30 cellular contexts compared by ENCODE assay signal in the genomic region with DNA sequence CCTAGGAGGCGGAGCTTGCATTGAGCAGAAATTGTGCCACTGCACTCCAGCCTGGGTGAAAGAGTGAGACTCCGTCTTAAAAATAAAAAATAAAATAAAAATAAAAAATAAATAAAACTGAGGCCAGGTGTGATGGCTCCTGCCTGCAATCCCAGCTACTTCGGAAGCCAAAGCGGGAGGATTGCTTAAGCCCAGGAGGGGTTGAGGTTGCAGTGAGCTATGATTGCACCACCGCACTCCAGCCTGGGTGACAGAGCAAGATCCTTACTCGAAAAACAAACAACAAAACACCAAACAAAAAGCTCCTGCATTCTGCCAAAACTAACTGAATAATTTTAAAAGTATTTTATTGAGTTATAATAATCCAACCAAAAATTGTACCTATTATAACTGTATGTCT.
"Had no signal": no experiment of that assay in that cellular context is flagged by ENCODE, and none has a peak within 500 bp of the region (broad histone marks: within the 10 kb centered on the region; RNA-seq: fewer than 3 reads in every experiment).

No MANE protein-coding gene starts in this region.

- H3K27me3 Mint-ChIP-seq: dendritic cell treated with granulocyte-macrophage colony-stimulating factor and Interleukin-4, amounts not matched to agents 40 ng/mL and 50 ng/mL, for 4 days; memory B cell; progenitor cell of endocrine pancreas had no signal

- H3K27ac Mint-ChIP-seq: dendritic cell treated with granulocyte-macrophage colony-stimulating factor and Interleukin-4, amounts not matched to agents 40 ng/mL and 50 ng/mL, for 4 days; endodermal cell; memory B cell; natural killer cell; progenitor cell of endocrine pancreas had no signal

- FAIRE-seq: islet of Langerhans, pancreas had no signal

- H3K4me1 ChIP-seq: colonic mucosa, foreskin keratinocyte, gastroesophageal sphincter, lower lobe of right lung, pancreas, suprapubic skin, transverse colon, upper lobe of right lung, uterus had no signal

- H3K36me3 ChIP-seq: colonic mucosa, gastroesophageal sphincter, heart right ventricle, left ventricle myocardium inferior, lower lobe of right lung, pancreas, suprapubic skin, transverse colon, upper lobe of right lung, uterus had no signal

- ATAC-seq: esophagus mucosa; foreskin keratinocyte; gastroesophageal sphincter; heart right ventricle; left cardiac atrium; lower lobe of right lung; natural killer cell; pancreas; sciatic nerve; stimulated activated naive CD8-positive, alpha-beta T cell treated with anti-CD3 and anti-CD28 coated beads, Interleukin-15, amount 100 ng/mL, for 72 hours; upper lobe of right lung had no signal

- H3K4me3 ChIP-seq: colonic mucosa, gastroesophageal sphincter, heart right ventricle, left ventricle myocardium inferior, lower lobe of right lung, pancreas, smooth muscle cell, suprapubic skin, transverse colon, upper lobe of right lung, uterus had no signal

- H3K4me1 Mint-ChIP-seq: endodermal cell; memory B cell; natural killer cell; stimulated activated naive CD8-positive, alpha-beta T cell treated with anti-CD3 and anti-CD28 coated beads, Interleukin-15, amount 100 ng/mL, for 72 hours had no signal

- H3K27me3 ChIP-seq: colonic mucosa, gastroesophageal sphincter, heart right ventricle, pancreas, suprapubic skin, transverse colon, upper lobe of right lung, uterus had no signal

- H3K9me3 ChIP-seq: colonic mucosa, gastroesophageal sphincter, heart right ventricle, left ventricle myocardium inferior, lower lobe of right lung, pancreas, suprapubic skin, transverse colon, upper lobe of right lung, uterus had no signal

- H3K36me3 Mint-ChIP-seq: memory B cell, natural killer cell had no signal

- H3K27ac ChIP-seq: colonic mucosa, epithelial cell of prostate, foreskin keratinocyte, gastroesophageal sphincter, heart right ventricle, left ventricle myocardium inferior, lower lobe of right lung, pancreas, suprapubic skin, transverse colon, upper lobe of right lung, uterus had no signal

- DNase-seq: colonic mucosa; effector CD8-positive, alpha-beta T cell; endodermal cell; foreskin keratinocyte; heart right ventricle; hippocampal formation; left cardiac atrium; left ventricle myocardium inferior; lower lobe of right lung; natural killer cell; pancreas; stimulated activated CD4-positive, alpha-beta T cell treated with anti-CD3 and anti-CD28 coated beads, Interleukin-12 subunit alpha, Interleukin-12 subunit beta, amount 100 ng/mL, for 4 hours; stimulated activated CD4-positive, alpha-beta T cell treated with anti-CD3 and anti-CD28 coated beads, Interleukin-1b, Interleukin-23, amount 100 ng/mL, for 48 hours; stimulated activated CD4-positive, alpha-beta T cell treated with anti-CD3 and anti-CD28 coated beads, Interleukin-4, amount 100 ng/mL, for 1 hour; stimulated activated CD8-positive, alpha-beta memory T cell treated with anti-CD3 and anti-CD28 coated beads, Interleukin-4, amount 100 ng/mL, for 48 hours; stimulated activated naive CD4-positive, alpha-beta T cell; stimulated activated naive CD8-positive, alpha-beta T cell treated with anti-CD3 and anti-CD28 coated beads, Interleukin-15, amount 100 ng/mL, for 72 hours; transverse colon; upper lobe of right lung; uterus had no signal

- H3K9me3 Mint-ChIP-seq: dendritic cell treated with granulocyte-macrophage colony-stimulating factor and Interleukin-4, amounts not matched to agents 40 ng/mL and 50 ng/mL, for 4 days; endodermal cell; memory B cell; natural killer cell; stimulated activated naive CD8-positive, alpha-beta T cell treated with anti-CD3 and anti-CD28 coated beads, Interleukin-15, amount 100 ng/mL, for 72 hours had no signal

- H3K4me3 Mint-ChIP-seq: dendritic cell treated with granulocyte-macrophage colony-stimulating factor and Interleukin-4, amounts not matched to agents 40 ng/mL and 50 ng/mL, for 4 days; endodermal cell; memory B cell; natural killer cell; stimulated activated naive CD8-positive, alpha-beta T cell treated with anti-CD3 and anti-CD28 coated beads, Interleukin-15, amount 100 ng/mL, for 72 hours had no signal
